In the genomic region with DNA sequence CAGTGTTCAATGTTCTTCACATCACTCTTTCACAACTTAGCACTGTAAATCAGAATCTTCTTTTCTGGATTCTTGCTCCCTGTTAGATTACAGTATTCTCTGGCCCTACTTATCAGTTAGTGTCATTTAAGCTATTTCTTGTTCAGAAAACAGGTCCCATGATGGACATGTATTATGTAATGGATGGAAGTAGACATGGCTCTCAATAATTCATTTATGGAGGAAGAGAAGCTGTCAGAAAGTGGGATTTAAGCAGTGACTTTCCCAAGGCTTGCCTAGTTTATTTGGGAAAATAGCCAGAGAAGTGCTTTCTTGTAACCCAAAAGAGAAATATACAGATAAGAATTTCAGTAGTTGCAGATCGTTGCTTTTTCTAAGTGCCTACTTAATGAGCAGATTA, we compare ENCODE assay signal across 8 cellular contexts. TPM values are rescaled to one million over a fixed set of nuclear protein-coding genes. Genes with fewer than 3 reads are reported as not detected.
DNase-seq lines count a peak whose midpoint lies in the region; FAIRE-seq and TF ChIP-seq lines count a peak whose summit lies in the region.
"Had no signal": no experiment of that assay in that cellular context is flagged by ENCODE, and none has a peak within 500 bp of the region (broad histone marks: within the 10 kb centered on the region; RNA-seq: fewer than 3 reads in every experiment).

No MANE protein-coding gene starts in this region.

- no peak overlapping the region for H3K27ac ChIP-seq in DOHH2 (ENCODE audit: low read depth, low read length)
- no peak overlapping the region for H3K27ac ChIP-seq in H1 (ENCODE audit: low read depth, low read length)
- no peak overlapping the region for H3K27ac ChIP-seq in mesendoderm (ENCODE audit: low read depth, low read length)

- H2AK5ac ChIP-seq in H1 (ENCODE audit: low read depth, low read length), result no peak overlapping the region
- no peak overlapping the region for H2AK5ac ChIP-seq in mesendoderm (ENCODE audit: low read length)

- H2BK15ac ChIP-seq in H1 (ENCODE audit: low read length) (no peak overlapping the region), mesendoderm (replicated peaks; ENCODE audit: low read depth) (no peak overlapping the region)

- CTCF ChIA-PET in H1 (lab: Charles Lee; ENCODE audit: partially characterized antibody), result no interaction called here

- H4K8ac ChIP-seq in H1 (ENCODE audit: extremely low read depth, insufficient read depth, low read length) (no peak overlapping the region), mesendoderm (ENCODE audit: low read depth, low read length) (no peak overlapping the region)

- no peaks in the 10 kb centered on the region for H3K9me2 ChIP-seq in DOHH2 (replicated peaks; ENCODE audit: control insufficient read depth, low read length)

- H3K9ac ChIP-seq in NT2/D1 (ENCODE audit: insufficient read length, low read depth) (no peak overlapping the region), H1 (replicated peaks in 1 of 4; ENCODE audit: extremely low read depth in 1 of 4, low read depth in 3 of 4, low read length in 3 of 4) (no peak overlapping the region), mesendoderm (ENCODE audit: low read length) (no peak overlapping the region)

- peaks cover 44% of the 10 kb centered on the region for H3K4me1 ChIP-seq in DOHH2 (ENCODE audit: control insufficient read depth, low read length)
- H3K4me1 ChIP-seq in NT2/D1 (ENCODE audit: insufficient read depth, insufficient read length), result peaks cover 2% of the 10 kb centered on the region
- peaks cover 5 to 8% (median 6%) of the 10 kb centered on the region in 4 experiments; a peak in 5 of 7 replicates for H3K4me1 ChIP-seq in H1 (replicated peaks in 1 of 4; ENCODE audit: control insufficient read depth in 3 of 4, insufficient read depth in 4 of 4, low read length in 3 of 4)
- H3K4me1 ChIP-seq in mesendoderm (ENCODE audit: control insufficient read depth, low read depth, low read length), result no peaks in the 10 kb centered on the region

- no peak overlapping the region for H2BK12ac ChIP-seq in H1 (ENCODE audit: low read depth, low read length)

- H4K5ac ChIP-seq in H1 (ENCODE audit: insufficient read length, low read depth, low read length) (no peak overlapping the region), mesendoderm (ENCODE audit: low read length) (no peak overlapping the region)

- 0 out of 2 replicates have a peak, but pooled peaks cover 2% of the 10 kb centered on the region for H3K36me3 ChIP-seq in DOHH2 (ENCODE audit: control insufficient read depth, low read length)
- H3K36me3 ChIP-seq in NT2/D1 (ENCODE audit: insufficient read depth, insufficient read length, low read length), result no peaks in the 10 kb centered on the region
- no peaks in the 10 kb centered on the region for H3K36me3 ChIP-seq in H1 (ENCODE audit: control insufficient read depth in 2 of 4, insufficient read depth in 4 of 4, low read length in 3 of 4)
- H3K36me3 ChIP-seq in mesendoderm (ENCODE audit: control insufficient read depth, insufficient read depth, low read length), result no peaks in the 10 kb centered on the region

- TF ChIP-seq EP300 in H1 (IDR thresholded peaks at IDR 0.05; ENCODE audit: borderline replicate concordance in 1 of 2, low read depth in 2 of 2, low read length in 2 of 2), result no peak

- H3F3A ChIP-seq in DOHH2 (ENCODE audit: control insufficient read depth, insufficient read depth), result peaks cover 19% of the 10 kb centered on the region

- no peak overlapping the region for H2AFZ ChIP-seq in H1 (ENCODE audit: low read length)

- no peak for TF ChIP-seq POLR2A in H1 (IDR thresholded peaks at IDR 0.05; ENCODE audit: control extremely low read depth in 1 of 2, low read depth in 2 of 2, low read length in 2 of 2)

- H3K27ac Mint-ChIP-seq in neural crest cell (ENCODE audit: unreplicated experiment), result no peak overlapping the region

- H3K14ac ChIP-seq in H1 (ENCODE audit: insufficient read length), result no peak overlapping the region

- H3K79me2 ChIP-seq in DOHH2 (ENCODE audit: control insufficient read depth, low read length) (peaks cover 81% of the 10 kb centered on the region), H1 (ENCODE audit: control insufficient read depth in 1 of 2, insufficient read depth in 2 of 2, low read length in 2 of 2) (peaks cover 0 to 53% of the 10 kb centered on the region in 2 experiments; a peak in 3 of 4 replicates), mesendoderm (ENCODE audit: control insufficient read depth, insufficient read depth, low read length) (peaks cover 10% of the 10 kb centered on the region)

- no peak for FAIRE-seq in H1 (lab: Jason Lieb, UNC)

- H3K23ac ChIP-seq in H1 (ENCODE audit: insufficient read length) (no peak overlapping the region), mesendoderm (ENCODE audit: low read length) (no peak overlapping the region)

- H2BK20ac ChIP-seq in H1 (ENCODE audit: low read length), result no peak overlapping the region

- WGBS in H1 (ENCODE audit: extremely low coverage in 1 of 2, insufficient coverage in 1 of 2, insufficient read length in 1 of 2, insufficient replicate concordance in 2 of 2, low coverage in 1 of 2, low lambda C conversion rate in 2 of 2, missing lambda C conversion rate in 1 of 2), 2 experiments, result 74% methylated on average over 1 of the region's 1 CpG; no CpG with 5 or more reads in 1 of the 2 experiments
- WGBS in mesendoderm (ENCODE audit: extremely low coverage, insufficient coverage, low lambda C conversion rate), result no CpG with 5 or more reads among the region's 1 CpG

- peaks cover 37% of the 10 kb centered on the region for H3K4me1 Mint-ChIP-seq in neural crest cell

- H2BK120ac ChIP-seq in H1 (replicated peaks; ENCODE audit: low read depth, low read length) (no peak overlapping the region), mesendoderm (ENCODE audit: low read depth, low read length) (no peak overlapping the region)

- TF ChIP-seq CTCF in DOHH2 (IDR thresholded peaks at IDR 0.05; ENCODE audit: low read depth, low read length, poor library complexity, severe bottlenecking), result no peak
- no peak for TF ChIP-seq CTCF in H1 (IDR thresholded peaks at IDR 0.05; ENCODE audit: control extremely low read depth in 1 of 3, insufficient read depth in 1 of 3, low read depth in 1 of 3, low read length in 3 of 3)
- no peak for TF ChIP-seq CTCF in neural crest cell (conservative IDR thresholded peaks at IDR 0.05)

- H3K36me3 Mint-ChIP-seq in neural crest cell (ENCODE audit: low read depth), result no peaks in the 10 kb centered on the region

- H4K91ac ChIP-seq in H1 (replicated peaks; ENCODE audit: insufficient read length, low read length), result no peak overlapping the region

- no peak for TF ChIP-seq RAD21 in H1 (IDR thresholded peaks at IDR 0.05 in 1 of 2, conservative IDR thresholded peaks at IDR 0.05 in 1 of 2; ENCODE audit: low read depth in 2 of 2, low read length in 2 of 2)

- H3K4me3 Mint-ChIP-seq in neural crest cell, result peak overlapping the region; percentile 95

- H3K4me2 ChIP-seq in DOHH2 (ENCODE audit: low read length) (peak overlapping the region; percentile 70), H1 (ENCODE audit: insufficient read depth in 1 of 2, low read depth in 2 of 2, low read length in 2 of 2) (peak overlapping the region; percentile 79 to 95; a peak in 2 of 4 replicates), mesendoderm (ENCODE audit: low read length) (no peak overlapping the region)

- DNase-seq in NT2/D1 (ENCODE audit: low read depth, low spot score) (no peak), H1 (ENCODE audit: low read depth in 1 of 2, low spot score in 2 of 2) (no peak), neural crest cell (ENCODE audit: low read depth, low spot score) (no peak), epidermal melanocyte (ENCODE audit: insufficient read length, low spot score) (no peak), mesendoderm (no peak)
- DNase-seq in activated CD8-positive, alpha-beta memory T cell treated with anti-CD3 and anti-CD28 coated beads, Interleukin-2, amount 50 U/mL, for 48 hours, result no peak
- DNase-seq: H7 had no signal

- H4K20me1 ChIP-seq in DOHH2 (ENCODE audit: control insufficient read depth, insufficient read depth, low read depth, low read length) (peaks cover 3% of the 10 kb centered on the region; the same call in 1 of the 2 replicates), H1 (replicated peaks in 1 of 2; ENCODE audit: control insufficient read depth in 1 of 2, insufficient read depth in 2 of 2, low read length in 2 of 2) (peaks cover 2 to 3% of the 10 kb centered on the region in 2 experiments)

- H3K56ac ChIP-seq in H1 (replicated peaks; ENCODE audit: insufficient read length, low read depth, low read length) (no peak overlapping the region), mesendoderm (ENCODE audit: low read length) (no peak overlapping the region)

- no peaks in the 10 kb centered on the region for H3K27me3 ChIP-seq in DOHH2 (ENCODE audit: control insufficient read depth, low read length)
- H3K27me3 ChIP-seq in NT2/D1 (ENCODE audit: insufficient read depth, insufficient read length), result peaks cover 5% of the 10 kb centered on the region
- H3K27me3 ChIP-seq in H1 (replicated peaks in 1 of 4; ENCODE audit: control insufficient read depth in 3 of 4, extremely low read depth in 1 of 4, insufficient read depth in 3 of 4, low read length in 3 of 4), result peaks cover 0 to 2% (median 0%) of the 10 kb centered on the region in 4 experiments; a peak in 2 of 7 replicates
- H3K27me3 ChIP-seq in mesendoderm (ENCODE audit: insufficient read depth, low read length, poor library complexity), result no peaks in the 10 kb centered on the region

- no peaks in the 10 kb centered on the region for H3K9me3 Mint-ChIP-seq in neural crest cell

- H2BK5ac ChIP-seq in H1 (ENCODE audit: low read depth, low read length) (no peak overlapping the region), mesendoderm (ENCODE audit: low read length) (no peak overlapping the region)

- H3K9me3 ChIP-seq in DOHH2 (ENCODE audit: control insufficient read depth, insufficient read depth, low read length) (no peaks in the 10 kb centered on the region), NT2/D1 (ENCODE audit: insufficient read depth, low read length) (no peaks in the 10 kb centered on the region), H1 (ENCODE audit: insufficient read depth in 2 of 2, low read depth in 1 of 2, low read length in 1 of 2) (no peaks in the 10 kb centered on the region)

- H3K4me3 ChIP-seq in DOHH2 (ENCODE audit: low read length) (peak overlapping the region; percentile 81), NT2/D1 (ENCODE audit: insufficient read length, low read depth) (peak overlapping the region; percentile 62), H1 (ENCODE audit: extremely low read depth in 1 of 4, insufficient read depth in 2 of 4, low read depth in 3 of 4, low read length in 4 of 4) (peak overlapping the region in 3 of 4 experiments; percentile 2 to 77 (median 10); a peak in 4 of 8 replicates), mesendoderm (ENCODE audit: low read length) (no peak overlapping the region)

- peaks cover 36% of the 10 kb centered on the region for H3K27me3 Mint-ChIP-seq in neural crest cell (ENCODE audit: low read depth)

- H3K79me1 ChIP-seq in H1 (ENCODE audit: low read depth, low read length) (peaks cover 2% of the 10 kb centered on the region; the same call in 1 of the 2 replicates), mesendoderm (ENCODE audit: low read length) (peaks cover 4% of the 10 kb centered on the region)

- POLR2A ChIA-PET in H1 (lab: Charles Lee; ENCODE audit: partially characterized antibody), result interaction anchor here (1.4 to 1.6 kb wide), 2 partner anchors 9 to 16 kb away, joined by 3 to 7 read pairs; no protein-coding TSS in a partner anchor

- H3K4ac ChIP-seq in H1 (replicated peaks; ENCODE audit: insufficient read length, low read depth, low read length), result no peak overlapping the region
- H3K4ac ChIP-seq in mesendoderm (ENCODE audit: low read depth, low read length), result no peak overlapping the region

- peaks cover 14% of the 10 kb centered on the region for H3K23me2 ChIP-seq in H1 (ENCODE audit: low read depth, low read length)

- H3K18ac ChIP-seq in H1 (ENCODE audit: extremely low read depth, low read length) (no peak overlapping the region), mesendoderm (ENCODE audit: low read length) (no peak overlapping the region)

RNA-seq across cellular contexts. Expression of gene ERC1, which starts 1.6 kb away (rescaled TPM):
- total RNA-seq in H1 (2021; fragmentation: NEBNext Ultra II Directional; extraction: Animal tissue kit (Norgen Biotek cat#: 25700)), result 43.3 and 45.7 TPM in 2 replicates
- polyA plus RNA-seq in H1 (2011; rRNA removed), result 6.4 and 7.8 TPM in 2 replicates
- polyA plus RNA-seq in H1 (2011; cell fraction: cytosol; rRNA removed), result 7.1 TPM
- 15.4 TPM for polyA plus RNA-seq in H1 (2011; cell fraction: nucleus; rRNA removed)
- 11.1 to 17.2 TPM (median 13.5 TPM) in 4 replicates for polyA plus RNA-seq in H1 (2012, experiment 1 of 2)
- 1.2 TPM for polyA plus RNA-seq in H1 (2012, experiment 2 of 2)
- 9.1 TPM for polyA plus RNA-seq in H1 (2013, experiment 1 of 2)
- 9.6 TPM for polyA plus RNA-seq in H1 (2013, experiment 2 of 2)
- polyA minus RNA-seq in H1 (2011; rRNA and poly(A)+ RNA removed), result 60.5 and 64.7 TPM in 2 replicates
- 18.9 TPM for polyA minus RNA-seq in H1 (2011; cell fraction: cytosol; rRNA and poly(A)+ RNA removed)
- polyA minus RNA-seq in H1 (2011; cell fraction: nucleus; rRNA and poly(A)+ RNA removed), result 69.5 TPM
- total RNA-seq in neural crest cell, result 37.9 and 38.9 TPM in 2 replicates
- 10.4 TPM for polyA plus RNA-seq in mesendoderm (2013, experiment 1 of 2)
- 10.2 TPM for polyA plus RNA-seq in mesendoderm (2013, experiment 2 of 2)

RNA-seq across cellular contexts. Expression of gene RAD52, which starts 43.2 kb away (rescaled TPM):
- total RNA-seq in H1 (2021; fragmentation: NEBNext Ultra II Directional; extraction: Animal tissue kit (Norgen Biotek cat#: 25700)), result 14.3 and 18.1 TPM in 2 replicates
- 10.6 and 12.5 TPM in 2 replicates for polyA plus RNA-seq in H1 (2011; rRNA removed)
- polyA plus RNA-seq in H1 (2011; cell fraction: cytosol; rRNA removed), result 15.3 TPM
- polyA plus RNA-seq in H1 (2011; cell fraction: nucleus; rRNA removed), result 38.5 TPM
- 16.4 to 21.2 TPM (median 18.4 TPM) in 4 replicates for polyA plus RNA-seq in H1 (2012, experiment 1 of 2)
- polyA plus RNA-seq in H1 (2012, experiment 2 of 2), result 1.8 TPM
- 13.9 TPM for polyA plus RNA-seq in H1 (2013, experiment 1 of 2)
- polyA plus RNA-seq in H1 (2013, experiment 2 of 2), result 11.4 TPM
- 27.1 and 38.3 TPM in 2 replicates for polyA minus RNA-seq in H1 (2011; rRNA and poly(A)+ RNA removed)
- polyA minus RNA-seq in H1 (2011; cell fraction: cytosol; rRNA and poly(A)+ RNA removed), result 17.1 TPM
- 28.5 TPM for polyA minus RNA-seq in H1 (2011; cell fraction: nucleus; rRNA and poly(A)+ RNA removed)
- 19.6 and 21.2 TPM in 2 replicates for total RNA-seq in neural crest cell
- 4.7 TPM for polyA plus RNA-seq in mesendoderm (2013, experiment 1 of 2)
- 6.0 TPM for polyA plus RNA-seq in mesendoderm (2013, experiment 2 of 2)
